Comparison of ENCODE assay signal across 9 cellular contexts in the genomic region with DNA sequence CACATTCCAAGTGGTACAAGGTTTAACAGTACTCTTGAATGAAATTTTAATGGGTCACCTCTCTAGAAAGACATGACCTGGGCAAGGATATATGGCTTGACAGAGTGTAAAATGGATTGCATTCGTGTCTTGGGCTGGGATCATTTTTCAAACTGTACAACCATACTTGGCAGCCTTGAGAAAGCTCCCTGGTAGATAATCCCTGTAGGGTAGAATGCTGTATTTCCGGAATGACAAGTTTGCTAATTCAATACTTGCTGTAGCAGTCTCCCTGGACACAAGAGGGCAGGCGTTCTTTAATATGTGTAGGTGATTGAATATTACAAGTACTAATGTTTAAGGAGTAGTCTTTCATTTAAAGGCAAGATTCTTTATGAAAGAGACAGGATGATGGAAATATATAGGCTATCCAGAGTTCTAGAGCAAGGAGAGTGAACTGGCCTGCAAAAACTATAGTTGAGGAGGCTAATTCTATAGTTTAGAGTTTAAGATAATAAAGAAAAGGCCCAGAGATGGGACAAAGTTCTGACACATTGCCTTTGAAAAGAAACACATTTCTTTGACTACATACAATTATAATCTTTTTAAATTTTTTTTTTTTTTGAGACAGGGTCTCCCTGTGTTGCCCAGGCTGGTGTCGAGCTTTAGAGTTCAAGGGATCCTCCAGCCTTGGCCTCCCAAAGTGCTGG. TPM values are rescaled to one million over a fixed set of nuclear protein-coding genes. Genes with fewer than 3 reads are reported as not detected.
DNase-seq lines count a peak whose midpoint lies in the region; ATAC-seq, FAIRE-seq and TF ChIP-seq lines count a peak whose summit lies in the region.
"Had no signal": no experiment of that assay in that cellular context is flagged by ENCODE, and none has a peak within 500 bp of the region (broad histone marks: within the 10 kb centered on the region; RNA-seq: fewer than 3 reads in every experiment).

No MANE protein-coding gene starts in this region.

- no peak overlapping the region for H3K4me3 Mint-ChIP-seq in glutamatergic neuron (ENCODE audit: unreplicated experiment)

- BruUV-seq in A673 (replicated peaks; lab: Mats Ljungman, UMichigan): no TSS peak

- no peak overlapping the region for H2BK12ac ChIP-seq in H1 (ENCODE audit: low read depth, low read length)

- H2BK20ac ChIP-seq in H1 (ENCODE audit: low read length): no peak overlapping the region

- H3K56ac ChIP-seq in H1 (replicated peaks; ENCODE audit: insufficient read length, low read depth, low read length): no peak overlapping the region

- no peak overlapping the region for H3K23ac ChIP-seq in H1 (ENCODE audit: insufficient read length)

- H3K4me1 ChIP-seq in A673 (ENCODE audit: insufficient read depth, low read length, poor library complexity, severe bottlenecking): peaks cover 13% of the 10 kb centered on the region
- H3K4me1 ChIP-seq in H1 (replicated peaks in 1 of 4; ENCODE audit: control insufficient read depth in 3 of 4, insufficient read depth in 4 of 4, low read length in 3 of 4): peaks cover 0 to 2% (median 1%) of the 10 kb centered on the region in 4 experiments; a peak in 2 of 7 replicates

- no peak overlapping the region for H3K4me3 ChIP-seq in A673 (ENCODE audit: low read depth, low read length, poor library complexity, severe bottlenecking)
- H3K4me3 ChIP-seq in H7 (ENCODE audit: insufficient read depth, low read depth, low read length): no peak overlapping the region
- H3K4me3 ChIP-seq in H1 (ENCODE audit: extremely low read depth in 1 of 4, insufficient read depth in 2 of 4, low read depth in 3 of 4, low read length in 4 of 4): no peak overlapping the region

- no peaks in the 10 kb centered on the region for H3K23me2 ChIP-seq in H1 (ENCODE audit: low read depth, low read length)

- no peak for TF ChIP-seq EP300 in H1 (IDR thresholded peaks at IDR 0.05; ENCODE audit: borderline replicate concordance in 1 of 2, low read depth in 2 of 2, low read length in 2 of 2)

- peak; percentile 89 for DNase-seq in A673 (ENCODE audit: low spot score)
- DNase-seq in H7: peak; percentile 28
- peak; percentile 85 for DNase-seq in NCI-H748 (lab: John Stamatoyannopoulos, UW; ENCODE audit: unreplicated experiment)
- peak in 1 of 2 experiments; percentile 5 for DNase-seq in H1 (ENCODE audit: low read depth in 1 of 2, low spot score in 2 of 2)
- peak; percentile 24 for DNase-seq in myocyte (ENCODE audit: low read depth)
- DNase-seq in activated gamma-delta T cell (lab: John Stamatoyannopoulos, UW): no peak
- DNase-seq in glutamatergic neuron: no peak

- intact Hi-C loops in A673 (cut with micrococcal nuclease; ENCODE audit: unreplicated experiment): loop anchor here (1.0 to 5.0 kb wide), 4 partner anchors 105 to 322 kb away; no protein-coding TSS in a partner anchor

- H3K79me2 ChIP-seq in H1 (ENCODE audit: control insufficient read depth in 1 of 2, insufficient read depth in 2 of 2, low read length in 2 of 2): no peaks in the 10 kb centered on the region

- H4K8ac ChIP-seq in H1 (ENCODE audit: extremely low read depth, insufficient read depth, low read length): no peak overlapping the region

- H3K79me1 ChIP-seq in H1 (ENCODE audit: low read depth, low read length): no peaks in the 10 kb centered on the region

- no peaks in the 10 kb centered on the region for H3K9me3 Mint-ChIP-seq in glutamatergic neuron (ENCODE audit: unreplicated experiment)

- TF ChIP-seq CTCF in A673 (conservative IDR thresholded peaks at IDR 0.05; ENCODE audit: low read depth, low read length) (peak; percentile 78), H1 (IDR thresholded peaks at IDR 0.05; ENCODE audit: control extremely low read depth in 1 of 3, insufficient read depth in 1 of 3, low read depth in 1 of 3, low read length in 3 of 3) (peak in 2 of 3 experiments; percentile 50 to 61; a peak in 3 of 4 replicates), glutamatergic neuron (IDR thresholded peaks at IDR 0.05; ENCODE audit: partially characterized antibody, unreplicated experiment) (no peak)

- CTCF ChIA-PET in A673 (lab: Charles Lee) (interaction anchor here (0.5 to 1.0 kb wide), 6 partner anchors 27 to 299 kb away, joined by 3 to 11 read pairs (median 4); no protein-coding TSS in a partner anchor), H1 (lab: Charles Lee; ENCODE audit: partially characterized antibody) (interaction anchor here (0.6 to 5.5 kb wide), 29 partner anchors 9 to 925 kb away, joined by 3 to 32 read pairs (median 3); no protein-coding TSS in a partner anchor)

- H2BK15ac ChIP-seq in H1 (ENCODE audit: low read length): no peak overlapping the region

- no peak overlapping the region for H3K14ac ChIP-seq in H1 (ENCODE audit: insufficient read length)

- H2AFZ ChIP-seq in H1 (ENCODE audit: low read length): no peak overlapping the region

- no peaks in the 10 kb centered on the region for H3K4me1 Mint-ChIP-seq in glutamatergic neuron (ENCODE audit: low read depth, unreplicated experiment)

- H2AK5ac ChIP-seq in H1 (ENCODE audit: low read depth, low read length): no peak overlapping the region

- no peaks in the 10 kb centered on the region for H3K27me3 Mint-ChIP-seq in glutamatergic neuron (ENCODE audit: unreplicated experiment)

- H2BK5ac ChIP-seq in H1 (ENCODE audit: low read depth, low read length): no peak overlapping the region

- no peak overlapping the region for H3K27ac Mint-ChIP-seq in glutamatergic neuron (ENCODE audit: unreplicated experiment)

- H3K27me3 ChIP-seq in A673 (replicated peaks; ENCODE audit: insufficient read depth, low read depth, low read length, poor library complexity): no peaks in the 10 kb centered on the region
- no peaks in the 10 kb centered on the region for H3K27me3 ChIP-seq in H7 (ENCODE audit: control insufficient read depth, insufficient read depth, low read length)
- no peaks in the 10 kb centered on the region for H3K27me3 ChIP-seq in H1 (replicated peaks in 1 of 4; ENCODE audit: control insufficient read depth in 3 of 4, extremely low read depth in 1 of 4, insufficient read depth in 3 of 4, low read length in 3 of 4)

- H3K18ac ChIP-seq in H1 (ENCODE audit: extremely low read depth, low read length): no peak overlapping the region

- H3K9me3 ChIP-seq in A673 (ENCODE audit: low read depth, low read length, poor library complexity, severe bottlenecking) (no peaks in the 10 kb centered on the region), H1 (ENCODE audit: insufficient read depth in 2 of 2, low read depth in 1 of 2, low read length in 1 of 2) (no peaks in the 10 kb centered on the region)

- H3K4me2 ChIP-seq in H1 (ENCODE audit: insufficient read depth in 1 of 2, low read depth in 2 of 2, low read length in 2 of 2): peak overlapping the region in 1 of 2 experiments; percentile 39; a peak in 1 of 4 replicates

- peak; percentile 56 to 69 for TF ChIP-seq RAD21 in H1 (IDR thresholded peaks at IDR 0.05 in 1 of 2, conservative IDR thresholded peaks at IDR 0.05 in 1 of 2; ENCODE audit: low read depth in 2 of 2, low read length in 2 of 2)

- H3K36me3 ChIP-seq in A673 (ENCODE audit: insufficient read depth, low read length, poor library complexity, severe bottlenecking) (no peaks in the 10 kb centered on the region), H7 (replicated peaks; ENCODE audit: control insufficient read depth, insufficient read depth, low read length) (no peaks in the 10 kb centered on the region; the same call in 1 of the 2 replicates), H1 (ENCODE audit: control insufficient read depth in 2 of 4, insufficient read depth in 4 of 4, low read length in 3 of 4) (no peaks in the 10 kb centered on the region)

- no peak overlapping the region for H3K4ac ChIP-seq in H1 (replicated peaks; ENCODE audit: insufficient read length, low read depth, low read length)

- ATAC-seq in HG03460 (IDR thresholded peaks at IDR 0.05; ENCODE audit: unreplicated experiment): no peak

- H4K5ac ChIP-seq in H1 (ENCODE audit: insufficient read length, low read depth, low read length): no peak overlapping the region

- no peak overlapping the region for H2BK120ac ChIP-seq in H1 (replicated peaks; ENCODE audit: low read depth, low read length)

- H3K36me3 Mint-ChIP-seq in glutamatergic neuron (ENCODE audit: unreplicated experiment): no peaks in the 10 kb centered on the region

- peak; percentile 77 for FAIRE-seq in H1 (lab: Jason Lieb, UNC)
- FAIRE-seq: G401.6 had no signal

- WGBS in H1 (ENCODE audit: extremely low coverage in 1 of 2, insufficient coverage in 1 of 2, insufficient read length in 1 of 2, insufficient replicate concordance in 2 of 2, low coverage in 1 of 2, low lambda C conversion rate in 2 of 2, missing lambda C conversion rate in 1 of 2), 2 experiments: 56% methylated on average over 4 of the region's 4 CpGs; no CpG with 5 or more reads in 1 of the 2 experiments

- POLR2A ChIA-PET in A673 (lab: Charles Lee; ENCODE audit: low non-redundant PET): interaction anchor here (0.6 kb wide), 1 partner anchor 10 kb away, joined by 3 read pairs; no protein-coding TSS in a partner anchor
- POLR2A ChIA-PET in H1 (lab: Charles Lee; ENCODE audit: partially characterized antibody): interaction anchor here (0.5 to 0.9 kb wide), 4 partner anchors 11 to 304 kb away, joined by 3 read pairs; no protein-coding TSS in a partner anchor

- no peak overlapping the region for H4K91ac ChIP-seq in H1 (replicated peaks; ENCODE audit: insufficient read length, low read length)

- no peak overlapping the region for H3K27ac ChIP-seq in A673 (ENCODE audit: low read depth, low read length, poor library complexity, severe bottlenecking)
- 0 out of 2 replicates have a peak overlapping the region, but pooled peaks have one; percentile 14 for H3K27ac ChIP-seq in H1 (ENCODE audit: low read depth, low read length)

- H4K20me1 ChIP-seq in H1 (replicated peaks in 1 of 2; ENCODE audit: control insufficient read depth in 1 of 2, insufficient read depth in 2 of 2, low read length in 2 of 2): no peaks in the 10 kb centered on the region

- H3K9ac ChIP-seq in H1 (replicated peaks in 1 of 4; ENCODE audit: extremely low read depth in 1 of 4, low read depth in 3 of 4, low read length in 3 of 4): peak overlapping the region in 1 of 4 experiments; percentile 34; a peak in 1 of 7 replicates

- no peak for TF ChIP-seq POLR2A in H1 (IDR thresholded peaks at IDR 0.05; ENCODE audit: control extremely low read depth in 1 of 2, low read depth in 2 of 2, low read length in 2 of 2)

RNA-seq across cellular contexts. Expression of a gene that starts 53.4 kb away (rescaled TPM):
- total RNA-seq in A673 (2021) (not detected in 2 replicates), myocyte (0.19 and 0.21 TPM in 2 replicates), glutamatergic neuron (ENCODE audit: unreplicated experiment) (0.32 TPM)
- total RNA-seq in H7 (2014; rRNA removed; shearing (Covaris generic)): 42.1 and 43.8 TPM in 2 replicates
- 9.9 and 12.3 TPM in 2 replicates for total RNA-seq in H1 (2021; fragmentation: NEBNext Ultra II Directional; extraction: Animal tissue kit (Norgen Biotek cat#: 25700))
- 4.0 and 6.3 TPM in 2 replicates for polyA plus RNA-seq in H1 (2011; rRNA removed)
- 6.7 TPM for polyA plus RNA-seq in H1 (2011; cell fraction: cytosol; rRNA removed)
- 3.7 TPM for polyA plus RNA-seq in H1 (2011; cell fraction: nucleus; rRNA removed)
- 7.1 to 8.0 TPM (median 7.2 TPM) in 4 replicates for polyA plus RNA-seq in H1 (2012, experiment 1 of 2)
- polyA plus RNA-seq in H1 (2012, experiment 2 of 2): 4.8 TPM
- 26.0 TPM for polyA plus RNA-seq in H1 (2013, experiment 1 of 2)
- 30.8 TPM for polyA plus RNA-seq in H1 (2013, experiment 2 of 2)
- 4.9 and 14.6 TPM in 2 replicates for polyA minus RNA-seq in H1 (2011; rRNA and poly(A)+ RNA removed)
- polyA minus RNA-seq in H1 (2011; cell fraction: cytosol; rRNA and poly(A)+ RNA removed): 7.6 TPM
- 10.2 TPM for polyA minus RNA-seq in H1 (2011; cell fraction: nucleus; rRNA and poly(A)+ RNA removed)
- polyA plus RNA-seq in myocyte (2012): 0.45 TPM

Comparison
In these comparisons a context has a peak if more than half of its experiments do, and no peak if none do; other contexts are left out.
1. DNase-seq: peak in A673 (single experiment), H7 (single experiment), NCI-H748 (single experiment) and myocyte (single experiment); none in activated gamma-delta T cell (single experiment) and glutamatergic neuron (single experiment).